In genomic region chr1:23908453-23909341, GRCh38 we compare ENCODE assay signal across 10 cellular contexts. TPM values are rescaled to one million over a fixed set of nuclear protein-coding genes. Genes with fewer than 3 reads are reported as not detected.
DNase-seq lines count a peak whose midpoint lies in the region; ATAC-seq and TF ChIP-seq lines count a peak whose summit lies in the region.
"Had no signal": no experiment of that assay in that cellular context is flagged by ENCODE, and none has a peak within 500 bp of the region (broad histone marks: within the 10 kb centered on the region; RNA-seq: fewer than 3 reads in every experiment).

No MANE protein-coding gene starts in this region.

- whole genome bisulfite sequencing in SK-N-SH (ENCODE audit: low lambda C conversion rate): 71% methylated on average over 9 of the region's 9 CpGs

- H3K4me3 Mint-ChIP-seq in activated CD4-positive, alpha-beta T cell treated with anti-CD3 and anti-CD28 coated beads, Interleukin-2, amount 10 ng/mL, durations not matched to agents 7 days and 5 days: no peak overlapping the region
- peak overlapping the region; percentile 6 to 71 for H3K4me3 Mint-ChIP-seq in activated T-cell treated with anti-CD3 and anti-CD28 coated beads, Interleukin-2, amount 50 U/mL, for 72 hours

- H3K27ac ChIP-seq in Karpas-422 (ENCODE audit: low read length) (peak overlapping the region; percentile 97), SK-N-SH (ENCODE audit: low read depth in 2 of 2, low read length in 1 of 2) (no peak overlapping the region)

- peaks cover 98% of the 10 kb centered on the region for H3K4me1 ChIP-seq in Karpas-422 (ENCODE audit: low read length)
- H3K4me1 ChIP-seq in SK-N-SH (ENCODE audit: control insufficient read depth in 1 of 2, insufficient read depth in 2 of 2, low read depth in 1 of 2, low read length in 1 of 2): peaks cover 0 to 16% of the 10 kb centered on the region in 2 experiments; a peak in 1 of 4 replicates

- peaks cover 56% of the 10 kb centered on the region for H3K4me1 Mint-ChIP-seq in activated CD4-positive, alpha-beta T cell treated with anti-CD3 and anti-CD28 coated beads, Interleukin-2, amount 10 ng/mL, durations not matched to agents 7 days and 5 days
- H3K4me1 Mint-ChIP-seq in activated T-cell treated with anti-CD3 and anti-CD28 coated beads, Interleukin-2, amount 50 U/mL, for 72 hours (ENCODE audit: low read depth): peaks cover 95% of the 10 kb centered on the region

- H3K27me3 ChIP-seq in Karpas-422 (ENCODE audit: low read length) (no peaks in the 10 kb centered on the region), SK-N-SH (ENCODE audit: insufficient read depth) (peaks cover 16% of the 10 kb centered on the region; the same call in 1 of the 2 replicates)

- H3F3A ChIP-seq in SK-N-SH (replicated peaks; ENCODE audit: insufficient read depth): no peaks in the 10 kb centered on the region

- CTCF ChIA-PET in activated CD4-positive, alpha-beta T cell treated with anti-CD3 and anti-CD28 coated beads, Interleukin-2, amount 10 ng/mL, durations not matched to agents 7 days and 5 days (lab: Charles Lee): interaction anchor here (0.9 to 3.3 kb wide), 2 partner anchors 11 to 13 kb away, joined by 3 to 16 read pairs; no protein-coding TSS in a partner anchor
- CTCF ChIA-PET in SK-N-SH (lab: Yijun Ruan, JAX): interaction anchor here (1.2 to 2.1 kb wide), 4 partner anchors 8 to 137 kb away, joined by 3 to 7 read pairs (median 6); no protein-coding TSS in a partner anchor

- H3K9ac ChIP-seq in Karpas-422 (ENCODE audit: low read length) (peak overlapping the region; percentile 74), SK-N-SH (no peak overlapping the region)

- H3K36me3 Mint-ChIP-seq in activated CD4-positive, alpha-beta T cell treated with anti-CD3 and anti-CD28 coated beads, Interleukin-2, amount 10 ng/mL, durations not matched to agents 7 days and 5 days (ENCODE audit: low read depth): no peaks in the 10 kb centered on the region
- H3K36me3 Mint-ChIP-seq in activated T-cell treated with anti-CD3 and anti-CD28 coated beads, Interleukin-2, amount 50 U/mL, for 72 hours (ENCODE audit: insufficient read depth in 2 of 2): no peaks in the 10 kb centered on the region

- H3K79me2 ChIP-seq in Karpas-422 (ENCODE audit: low read length) (peaks cover 19% of the 10 kb centered on the region), SK-N-SH (ENCODE audit: insufficient read depth) (no peaks in the 10 kb centered on the region)

- DNase-seq in activated CD4-positive, alpha-beta T cell treated with anti-CD3 and anti-CD28 coated beads, Interleukin-2, amount 10 ng/mL, durations not matched to agents 7 days and 5 days: peak; percentile 15
- DNase-seq in activated CD4-positive, alpha-beta T cell treated with anti-CD3 and anti-CD28 coated beads for 48 hours: no peak
- DNase-seq in Karpas-422 (peak; percentile 97), retina (no peak), putamen (ENCODE audit: low spot score) (no peak), SK-N-SH (no peak)
- peak; percentile 41 to 45 for DNase-seq in activated T-cell treated with anti-CD3 and anti-CD28 coated beads, Interleukin-2, amount 50 U/mL, for 72 hours
- peak; percentile 58 for DNase-seq in stimulated activated naive CD8-positive, alpha-beta T cell treated with anti-CD3 and anti-CD28 coated beads, Interleukin-15, Interleukin-2, amounts not matched to agents 100 U/mL and 50 U/mL, for 24 hours
- DNase-seq: NCI-H187 treated with DMSO at 0.1 percent for 48 hours had no signal

- no peaks in the 10 kb centered on the region for H3K9me2 ChIP-seq in Karpas-422 (replicated peaks; ENCODE audit: insufficient read depth, low read length)
- no peaks in the 10 kb centered on the region for H3K9me2 ChIP-seq in SK-N-SH

- TF ChIP-seq EP300 in SK-N-SH (IDR thresholded peaks at IDR 0.05; ENCODE audit: borderline replicate concordance in 1 of 2, low read depth in 1 of 2, low read length in 1 of 2): no peak

- TF ChIP-seq RAD21 in SK-N-SH (IDR thresholded peaks at IDR 0.05; ENCODE audit: low read length): no peak

- TF ChIP-seq CTCF in SK-N-SH (IDR thresholded peaks at IDR 0.05): no peak

- H4K20me1 ChIP-seq in Karpas-422 (ENCODE audit: insufficient read depth, low read depth, low read length): no peaks in the 10 kb centered on the region
- no peaks in the 10 kb centered on the region for H4K20me1 ChIP-seq in SK-N-SH (ENCODE audit: insufficient read depth)

- H3K4me3 ChIP-seq in Karpas-422 (ENCODE audit: low read length) (peak overlapping the region; percentile 60), SK-N-SH (ENCODE audit: low read depth in 2 of 2, low read length in 1 of 2) (no peak overlapping the region)

- peak overlapping the region; percentile 54 for H3K27ac Mint-ChIP-seq in activated CD4-positive, alpha-beta T cell treated with anti-CD3 and anti-CD28 coated beads, Interleukin-2, amount 10 ng/mL, durations not matched to agents 7 days and 5 days
- H3K27ac Mint-ChIP-seq in activated T-cell treated with anti-CD3 and anti-CD28 coated beads, Interleukin-2, amount 50 U/mL, for 72 hours: no peak overlapping the region

- POLR2A ChIA-PET in activated CD4-positive, alpha-beta T cell treated with anti-CD3 and anti-CD28 coated beads, Interleukin-2, amount 10 ng/mL, durations not matched to agents 7 days and 5 days (lab: Charles Lee): no interaction called here
- POLR2A ChIA-PET in SK-N-SH (lab: Yijun Ruan, JAX): no interaction called here

- no peaks in the 10 kb centered on the region for H3K9me3 ChIP-seq in Karpas-422 (ENCODE audit: low read length)
- no peaks in the 10 kb centered on the region for H3K9me3 ChIP-seq in SK-N-SH

- H3K27me3 Mint-ChIP-seq in activated CD4-positive, alpha-beta T cell treated with anti-CD3 and anti-CD28 coated beads, Interleukin-2, amount 10 ng/mL, durations not matched to agents 7 days and 5 days: peaks cover 21% of the 10 kb centered on the region
- peaks cover under 1% of the 10 kb centered on the region for H3K27me3 Mint-ChIP-seq in activated T-cell treated with anti-CD3 and anti-CD28 coated beads, Interleukin-2, amount 50 U/mL, for 72 hours (ENCODE audit: low read depth)

- H3K36me3 ChIP-seq in Karpas-422 (ENCODE audit: insufficient read depth, low read length) (no peaks in the 10 kb centered on the region), SK-N-SH (replicated peaks in 1 of 2; ENCODE audit: control insufficient read depth in 1 of 2, insufficient read depth in 2 of 2, low read length in 1 of 2) (no peaks in the 10 kb centered on the region)

- H2AFZ ChIP-seq in Karpas-422 (ENCODE audit: low read length): no peak overlapping the region
- no peak overlapping the region for H2AFZ ChIP-seq in SK-N-SH (ENCODE audit: low read depth)

- no peak for ATAC-seq in activated T-cell treated with anti-CD3 and anti-CD28 coated beads, Interleukin-2, amount 50 U/mL, for 72 hours (replicated peaks in 1 of 2)
- peak; percentile 16 for ATAC-seq in stimulated activated naive CD8-positive, alpha-beta T cell treated with anti-CD3 and anti-CD28 coated beads, Interleukin-15, Interleukin-2, amounts not matched to agents 100 U/mL and 50 U/mL, for 24 hours

- H3K4me2 ChIP-seq in Karpas-422 (ENCODE audit: low read depth, low read length, poor library complexity, severe bottlenecking): peak overlapping the region; percentile 70
- no peak overlapping the region for H3K4me2 ChIP-seq in SK-N-SH

- no peaks in the 10 kb centered on the region for H3K9me3 Mint-ChIP-seq in activated CD4-positive, alpha-beta T cell treated with anti-CD3 and anti-CD28 coated beads, Interleukin-2, amount 10 ng/mL, durations not matched to agents 7 days and 5 days
- no peaks in the 10 kb centered on the region for H3K9me3 Mint-ChIP-seq in activated T-cell treated with anti-CD3 and anti-CD28 coated beads, Interleukin-2, amount 50 U/mL, for 72 hours

TF ChIP-seq in SK-N-SH, 30 proteins besides CTCF, POLR2A, EP300 and RAD21:
- TF ChIP-seq GATA2 (CRISPR knock-in tag; IDR thresholded peaks at IDR 0.05): no peak
- no peak for TF ChIP-seq CHD2 (IDR thresholded peaks at IDR 0.05; ENCODE audit: low read length, partially characterized antibody)
- TF ChIP-seq ELF1 (IDR thresholded peaks at IDR 0.05): no peak
- TF ChIP-seq USF2 (IDR thresholded peaks at IDR 0.05; ENCODE audit: borderline replicate concordance, low read depth, low read length): no peak
- TF ChIP-seq SIN3A (IDR thresholded peaks at IDR 0.05; ENCODE audit: borderline replicate concordance, low read depth, low read length): no peak
- no peak for TF ChIP-seq YY1 (IDR thresholded peaks at IDR 0.05; ENCODE audit: low read depth)

RNA-seq across cellular contexts. Expression of gene CNR2, which starts 4.5 kb away (rescaled TPM):
- under 1 TPM; 0.04 to 0.07 TPM for total RNA-seq in activated CD4-positive, alpha-beta T cell treated with anti-CD3 and anti-CD28 coated beads, Interleukin-2, amount 10 ng/mL, durations not matched to agents 7 days and 5 days
- total RNA-seq in Karpas-422 (2014; rRNA removed; shearing (Covaris generic); ENCODE audit: low replicate concordance): 16.4 and 18.9 TPM in 2 replicates
- under 1 TPM; 0.35 to 0.72 TPM for total RNA-seq in activated T-cell treated with anti-CD3 and anti-CD28 coated beads, Interleukin-2, amount 50 U/mL, for 72 hours
- polyA plus RNA-seq in SK-N-SH (2012; rRNA removed): not detected in 2 replicates
- polyA plus RNA-seq in SK-N-SH (2012; cell fraction: cytosol; rRNA removed): not detected in 2 replicates
- 0.01 TPM in 1 of 2 replicates, not detected in the other for polyA plus RNA-seq in SK-N-SH (2012; cell fraction: nucleus; rRNA removed)
- total RNA-seq: fibroblast of lung had no signal
- polyA plus RNA-seq: fibroblast of lung had no signal

RNA-seq across cellular contexts. Expression of gene FUCA1, which starts 40.6 kb away (rescaled TPM):
- 1 to 10 TPM; 5.8 to 6.1 TPM for total RNA-seq in activated CD4-positive, alpha-beta T cell treated with anti-CD3 and anti-CD28 coated beads, Interleukin-2, amount 10 ng/mL, durations not matched to agents 7 days and 5 days
- total RNA-seq in Karpas-422 (2014; rRNA removed; shearing (Covaris generic); ENCODE audit: low replicate concordance): 37.8 and 47.2 TPM in 2 replicates
- total RNA-seq in activated T-cell treated with anti-CD3 and anti-CD28 coated beads, Interleukin-2, amount 50 U/mL, for 72 hours: 1 to 10 TPM; 5.5 to 9.0 TPM
- polyA plus RNA-seq in SK-N-SH (2012; rRNA removed): 31.9 and 35.2 TPM in 2 replicates
- 40.6 and 41.0 TPM in 2 replicates for polyA plus RNA-seq in SK-N-SH (2012; cell fraction: cytosol; rRNA removed)
- polyA plus RNA-seq in SK-N-SH (2012; cell fraction: nucleus; rRNA removed): 16.1 and 29.8 TPM in 2 replicates

RNA-seq across cellular contexts. Expression of gene PNRC2, which starts 50.9 kb away (rescaled TPM):
- total RNA-seq in activated CD4-positive, alpha-beta T cell treated with anti-CD3 and anti-CD28 coated beads, Interleukin-2, amount 10 ng/mL, durations not matched to agents 7 days and 5 days: 100 to 1,000 TPM; 151 to 186 TPM
- total RNA-seq in Karpas-422 (2014; rRNA removed; shearing (Covaris generic); ENCODE audit: low replicate concordance): 114 and 140 TPM in 2 replicates
- total RNA-seq in activated T-cell treated with anti-CD3 and anti-CD28 coated beads, Interleukin-2, amount 50 U/mL, for 72 hours: 100 to 1,000 TPM; 187 to 196 TPM
- 43.8 and 55.2 TPM in 2 replicates for polyA plus RNA-seq in SK-N-SH (2012; rRNA removed)
- polyA plus RNA-seq in SK-N-SH (2012; cell fraction: cytosol; rRNA removed): 54.6 and 58.1 TPM in 2 replicates
- 46.8 and 46.9 TPM in 2 replicates for polyA plus RNA-seq in SK-N-SH (2012; cell fraction: nucleus; rRNA removed)

Comparison
In these comparisons a context has a peak if more than half of its experiments do, and no peak if none do; other contexts are left out.
1. DNase-seq: peak in activated CD4-positive, alpha-beta T cell treated with anti-CD3 and anti-CD28 coated beads, Interleukin-2, amount 10 ng/mL, durations not matched to agents 7 days and 5 days (single experiment), Karpas-422 (single experiment), activated T-cell treated with anti-CD3 and anti-CD28 coated beads, Interleukin-2, amount 50 U/mL, for 72 hours (2 of 2) and stimulated activated naive CD8-positive, alpha-beta T cell treated with anti-CD3 and anti-CD28 coated beads, Interleukin-15, Interleukin-2, amounts not matched to agents 100 U/mL and 50 U/mL, for 24 hours (single experiment); none in activated CD4-positive, alpha-beta T cell treated with anti-CD3 and anti-CD28 coated beads for 48 hours (single experiment), retina (single experiment), putamen (single experiment) and SK-N-SH (single experiment).
2. RNA of gene CNR2, which starts 4.5 kb away (total RNA-seq): 16.4 to 18.9 TPM in Karpas-422; 0.35 to 0.72 TPM in activated T-cell treated with anti-CD3 and anti-CD28 coated beads, Interleukin-2, amount 50 U/mL, for 72 hours and 0.04 to 0.07 TPM in activated CD4-positive, alpha-beta T cell treated with anti-CD3 and anti-CD28 coated beads, Interleukin-2, amount 10 ng/mL, durations not matched to agents 7 days and 5 days; every median in the first group is over 10 times any median in the second.